In the genomic region with DNA sequence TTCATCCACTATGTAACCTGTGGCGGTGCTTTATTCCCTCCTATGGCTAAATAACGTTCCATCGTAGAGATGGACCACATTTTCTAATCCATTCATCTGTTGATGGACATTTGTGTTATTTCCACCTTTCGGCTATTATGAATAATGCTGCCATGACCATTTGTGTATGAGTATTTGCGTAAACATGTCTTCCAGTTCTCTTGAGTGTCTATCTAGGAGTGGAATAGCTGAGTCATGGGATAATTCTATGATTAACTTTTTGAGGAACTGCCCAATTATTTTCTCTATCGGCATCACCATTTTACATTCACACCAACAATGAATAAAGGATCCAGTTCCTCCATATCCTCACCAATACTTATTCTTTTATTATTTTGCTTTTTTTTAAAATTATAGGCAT, we compare ENCODE assay signal across 1 cellular context.
TF ChIP-seq lines count a peak whose summit lies in the region.

No MANE protein-coding gene starts in this region.

TF ChIP-seq in K562, 482 proteins besides CTCF, POLR2A, EP300 and RAD21 (continued from another document):
- TF ChIP-seq MAFF (IDR thresholded peaks at IDR 0.05; ENCODE audit: low read length) (peak; percentile 72; the same call in 1 of the 2 replicates), PHF21A (IDR thresholded peaks at IDR 0.05; ENCODE audit: borderline replicate concordance, low read depth) (no peak), IRF2 (CRISPR knock-in tag; IDR thresholded peaks at IDR 0.05) (no peak), NCOA1 (IDR thresholded peaks at IDR 0.05; ENCODE audit: low read depth) (no peak), SMARCA4 (IDR thresholded peaks at IDR 0.05) (no peak), ZEB2 (IDR thresholded peaks at IDR 0.05) (0 out of 2 replicates have a peak, but pooled peaks have one; percentile 23), MAFK (IDR thresholded peaks at IDR 0.05; ENCODE audit: low read length) (peak; percentile 60)
- TF ChIP-seq, protein P1, sequence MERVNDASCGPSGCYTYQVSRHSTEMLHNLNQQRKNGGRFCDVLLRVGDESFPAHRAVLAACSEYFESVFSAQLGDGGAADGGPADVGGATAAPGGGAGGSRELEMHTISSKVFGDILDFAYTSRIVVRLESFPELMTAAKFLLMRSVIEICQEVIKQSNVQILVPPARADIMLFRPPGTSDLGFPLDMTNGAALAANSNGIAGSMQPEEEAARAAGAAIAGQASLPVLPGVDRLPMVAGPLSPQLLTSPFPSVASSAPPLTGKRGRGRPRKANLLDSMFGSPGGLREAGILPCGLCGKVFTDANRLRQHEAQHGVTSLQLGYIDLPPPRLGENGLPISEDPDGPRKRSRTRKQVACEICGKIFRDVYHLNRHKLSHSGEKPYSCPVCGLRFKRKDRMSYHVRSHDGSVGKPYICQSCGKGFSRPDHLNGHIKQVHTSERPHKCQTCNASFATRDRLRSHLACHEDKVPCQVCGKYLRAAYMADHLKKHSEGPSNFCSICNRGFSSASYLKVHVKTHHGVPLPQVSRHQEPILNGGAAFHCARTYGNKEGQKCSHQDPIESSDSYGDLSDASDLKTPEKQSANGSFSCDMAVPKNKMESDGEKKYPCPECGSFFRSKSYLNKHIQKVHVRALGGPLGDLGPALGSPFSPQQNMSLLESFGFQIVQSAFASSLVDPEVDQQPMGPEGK (CRISPR knock-in tag; IDR thresholded peaks at IDR 0.05; ENCODE audit: borderline replicate concordance), result no peak
- TF ChIP-seq, protein P2, sequence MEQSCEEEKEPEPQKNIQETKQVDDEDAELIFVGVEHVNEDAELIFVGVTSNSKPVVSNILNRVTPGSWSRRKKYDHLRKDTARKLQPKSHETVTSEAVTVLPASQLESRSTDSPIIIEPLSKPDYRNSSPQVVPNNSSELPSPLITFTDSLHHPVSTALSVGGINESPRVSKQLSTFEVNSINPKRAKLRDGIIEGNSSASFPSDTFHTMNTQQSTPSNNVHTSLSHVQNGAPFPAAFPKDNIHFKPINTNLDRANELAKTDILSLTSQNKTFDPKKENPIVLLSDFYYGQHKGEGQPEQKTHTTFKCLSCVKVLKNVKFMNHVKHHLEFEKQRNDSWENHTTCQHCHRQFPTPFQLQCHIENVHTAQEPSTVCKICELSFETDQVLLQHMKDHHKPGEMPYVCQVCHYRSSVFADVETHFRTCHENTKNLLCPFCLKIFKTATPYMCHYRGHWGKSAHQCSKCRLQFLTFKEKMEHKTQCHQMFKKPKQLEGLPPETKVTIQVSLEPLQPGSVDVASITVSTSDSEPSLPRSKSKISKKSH (CRISPR knock-in tag; IDR thresholded peaks at IDR 0.05), result no peak
- TF ChIP-seq, protein P3, sequence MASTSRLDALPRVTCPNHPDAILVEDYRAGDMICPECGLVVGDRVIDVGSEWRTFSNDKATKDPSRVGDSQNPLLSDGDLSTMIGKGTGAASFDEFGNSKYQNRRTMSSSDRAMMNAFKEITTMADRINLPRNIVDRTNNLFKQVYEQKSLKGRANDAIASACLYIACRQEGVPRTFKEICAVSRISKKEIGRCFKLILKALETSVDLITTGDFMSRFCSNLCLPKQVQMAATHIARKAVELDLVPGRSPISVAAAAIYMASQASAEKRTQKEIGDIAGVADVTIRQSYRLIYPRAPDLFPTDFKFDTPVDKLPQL (IDR thresholded peaks at IDR 0.05; ENCODE audit: extremely low read depth, insufficient read length), result no peak
